Comparison of ENCODE assay signal across 1 cellular context in genomic region chr7:5494320-5494682, GRCh38.
TF ChIP-seq lines count a peak whose summit lies in the region.

No MANE protein-coding gene starts in this region.

TF ChIP-seq in GM23338, 12 proteins besides CTCF, POLR2A, EP300 and RAD21 (continued from another document):
- TF ChIP-seq ZNF462 (CRISPR knock-in tag; IDR thresholded peaks at IDR 0.05) (peak; percentile 6; the same call in 1 of the 2 replicates), POLR2AphosphoS5 (IDR thresholded peaks at IDR 0.05; ENCODE audit: low read depth) (no peak)
TF ChIP-seq in GM23338: peak in this region for 1.
